In genomic region chr19:13689050-13689449, GRCh38 we compare ENCODE assay signal across 9 cellular contexts.
DNase-seq lines count a peak whose midpoint lies in the region; ATAC-seq and TF ChIP-seq lines count a peak whose summit lies in the region.
"Had no signal": no experiment of that assay in that cellular context is flagged by ENCODE, and none has a peak within 500 bp of the region (broad histone marks: within the 10 kb centered on the region; RNA-seq: fewer than 3 reads in every experiment).

No MANE protein-coding gene starts in this region.

- H3K27me3 ChIP-seq in GM23248 (replicated peaks; ENCODE audit: insufficient read depth), result no peaks in the 10 kb centered on the region
- H3K27me3 ChIP-seq in PC-9 (ENCODE audit: insufficient read depth, low read depth), result peaks cover 97% of the 10 kb centered on the region

- H3K9me3 ChIP-seq in GM23248 (ENCODE audit: low read depth) (no peaks in the 10 kb centered on the region), PC-9 (ENCODE audit: insufficient read depth, low read depth) (no peaks in the 10 kb centered on the region)

- H3K36me3 ChIP-seq in GM23248 (ENCODE audit: low read depth) (no peaks in the 10 kb centered on the region), PC-9 (ENCODE audit: low read depth) (no peaks in the 10 kb centered on the region)

- no peak overlapping the region for H3K4me3 ChIP-seq in GM23248
- no peak overlapping the region for H3K4me3 ChIP-seq in PC-9

- CTCF ChIA-PET in PC-9 (lab: Charles Lee), result no interaction called here

- POLR2A ChIA-PET in PC-9 (lab: Charles Lee; ENCODE audit: unreplicated experiment), result no interaction called here

- BruUV-seq in PC-9 (replicated peaks; lab: Mats Ljungman, UMichigan), result no TSS peak

- peaks cover 9% of the 10 kb centered on the region; the same call in 1 of the 2 replicates for H3K4me1 ChIP-seq in GM23248 (ENCODE audit: insufficient read depth)
- H3K4me1 ChIP-seq in PC-9 (replicated peaks; ENCODE audit: insufficient read depth), result no peaks in the 10 kb centered on the region

- H4K20me1 ChIP-seq in GM23248 (ENCODE audit: insufficient read depth), result no peaks in the 10 kb centered on the region
- no peaks in the 10 kb centered on the region for H4K20me1 ChIP-seq in PC-9 (ENCODE audit: insufficient read depth)

- H3K79me2 ChIP-seq in GM23248 (ENCODE audit: insufficient read depth) (no peaks in the 10 kb centered on the region), PC-9 (ENCODE audit: low read depth) (no peaks in the 10 kb centered on the region)

- no peak for TF ChIP-seq CTCF in PC-9 (conservative IDR thresholded peaks at IDR 0.05)

- WGBS in GM23248 (ENCODE audit: low coverage in 1 of 2, low lambda C conversion rate in 2 of 2, missing lambda C conversion rate in 2 of 2), 2 experiments, result 63 to 70% methylated on average over 3 of the region's 3 CpGs

- intact Hi-C loops in PC-9 (cut with micrococcal nuclease; ENCODE audit: unreplicated experiment), result no loop called here

- no peak overlapping the region for H3K4me2 ChIP-seq in GM23248 (ENCODE audit: unreplicated experiment)
- no peak overlapping the region for H3K4me2 ChIP-seq in PC-9

- no peak for ATAC-seq in HG03045 (IDR thresholded peaks at IDR 0.05; ENCODE audit: unreplicated experiment)
- no peak for ATAC-seq in GM21515 (IDR thresholded peaks at IDR 0.05; ENCODE audit: unreplicated experiment)

- H3K9me2 ChIP-seq in GM23248 (ENCODE audit: insufficient read depth), result no peaks in the 10 kb centered on the region
- no peaks in the 10 kb centered on the region for H3K9me2 ChIP-seq in PC-9 (ENCODE audit: insufficient read depth)

- no peak overlapping the region for H3K27ac ChIP-seq in GM23248
- H3K27ac ChIP-seq in PC-9, result no peak overlapping the region

- in situ Hi-C loops in GM23248 (cut with MboI), result no loop called here

- no peak overlapping the region for H2AFZ ChIP-seq in GM23248
- no peak overlapping the region for H2AFZ ChIP-seq in PC-9

- no peak overlapping the region for H3K9ac ChIP-seq in GM23248

- H3F3A ChIP-seq in GM23248 (ENCODE audit: insufficient read depth) (peaks cover 12% of the 10 kb centered on the region; the same call in 1 of the 2 replicates), PC-9 (ENCODE audit: insufficient read depth, low read depth) (no peaks in the 10 kb centered on the region)

- peak; percentile 43 for DNase-seq in NCI-H1436 (lab: John Stamatoyannopoulos, UW)
- no peak for DNase-seq in NCI-H1436 treated with DMSO at 0.1 percent for 48 hours (lab: John Stamatoyannopoulos, UW)
- peak; percentile 51 for DNase-seq in GM23248
- peak; percentile 28 to 49 for DNase-seq in SHP77 (lab: John Stamatoyannopoulos, UW)
- peak; percentile 47 for DNase-seq in germinal center (ENCODE audit: low spot score)
- no peak for DNase-seq in PC-9
- DNase-seq: activated CD4-positive, CD25-positive, alpha-beta regulatory T cell treated with anti-CD3 and anti-CD28 coated beads, Interleukin-2, amount 50 U/mL, for 72 hours had no signal

Comparison
In these comparisons a context has a peak if more than half of its experiments do, and no peak if none do; other contexts are left out.
1. DNase-seq: peak in NCI-H1436 (single experiment), GM23248 (single experiment), SHP77 (2 of 2) and germinal center (single experiment); none in NCI-H1436 treated with DMSO at 0.1 percent for 48 hours (single experiment) and PC-9 (0 of 2).